In the genomic region with DNA sequence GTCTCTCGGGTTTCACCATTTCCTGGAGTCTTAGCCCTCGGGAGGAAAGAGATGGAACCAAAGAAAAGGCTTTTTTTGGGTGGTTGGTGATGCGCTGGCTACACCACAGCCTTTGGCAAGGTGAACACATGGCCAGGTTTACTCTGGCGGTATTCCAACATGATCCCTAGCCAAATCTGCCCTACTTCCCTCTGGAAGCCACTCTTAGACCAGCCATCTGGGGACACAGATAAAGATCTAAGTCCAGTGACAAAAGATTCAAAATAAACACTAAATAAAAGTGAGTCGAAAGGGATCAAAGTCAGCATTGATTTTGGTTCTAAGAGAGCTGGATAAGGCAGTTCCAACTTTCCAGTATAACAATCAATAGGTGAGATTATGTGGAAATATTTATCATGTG, we compare ENCODE assay signal across 17 cellular contexts.
DNase-seq lines count a peak whose midpoint lies in the region; FAIRE-seq lines count a peak whose summit lies in the region.
"Had no signal": no experiment of that assay in that cellular context is flagged by ENCODE, and none has a peak within 500 bp of the region (broad histone marks: within the 10 kb centered on the region; RNA-seq: fewer than 3 reads in every experiment).

No MANE protein-coding gene starts in this region.

- FAIRE-seq in frontal cortex (lab: Jason Lieb, UNC), result no peak

- DNase-seq in DMS153 treated with DMSO at 0.1 percent for 48 hours (lab: John Stamatoyannopoulos, UW; ENCODE audit: unreplicated experiment) (peak; percentile 1), DMS79 treated with DMSO at 0.1 percent for 48 hours (lab: John Stamatoyannopoulos, UW) (peak; percentile 39), NCI-H2171 (lab: John Stamatoyannopoulos, UW) (peak; percentile 64), cerebellum (ENCODE audit: low spot score) (peak; percentile 13), frontal cortex (ENCODE audit: low spot score in 2 of 2) (no peak), hypothalamus (lab: John Stamatoyannopoulos, UW) (no peak)
- DNase-seq in activated T-cell treated with anti-CD3 and anti-CD28 coated beads, Interleukin-2, amount 50 U/mL, for 1 hour, result no peak
- DNase-seq: CD8-positive, alpha-beta T cell; DMS53; H7; Karpas-422; MG63; NCI-H1436 treated with DMSO at 0.1 percent for 48 hours; NCI-H1930; NCI-H526 treated with DMSO at 0.1 percent for 48 hours; Peyer's patch; T-helper 1 cell had no signal

Comparison
In these comparisons a context has a peak if more than half of its experiments do, and no peak if none do; other contexts are left out.
1. DNase-seq: peak in DMS153 treated with DMSO at 0.1 percent for 48 hours (single experiment), DMS79 treated with DMSO at 0.1 percent for 48 hours (single experiment), NCI-H2171 (single experiment) and cerebellum (single experiment); none in activated T-cell treated with anti-CD3 and anti-CD28 coated beads, Interleukin-2, amount 50 U/mL, for 1 hour (single experiment), frontal cortex (0 of 2) and hypothalamus (0 of 51).